Comparison of ENCODE assay signal across 15 cellular contexts in genomic region chr21:38813554-38813953, GRCh38. TPM values are rescaled to one million over a fixed set of nuclear protein-coding genes. Genes with fewer than 3 reads are reported as not detected.
DNase-seq lines count a peak whose midpoint lies in the region; ATAC-seq and TF ChIP-seq lines count a peak whose summit lies in the region.
"Had no signal": no experiment of that assay in that cellular context is flagged by ENCODE, and none has a peak within 500 bp of the region (broad histone marks: within the 10 kb centered on the region; RNA-seq: fewer than 3 reads in every experiment).

No MANE protein-coding gene starts in this region.

- in situ Hi-C loops in Panc1 (cut with HindIII; ENCODE audit: low pct_unique_long_range_greater_than_20kb, low sequenced_read_pairs), result no loop called here

- H3K4me3 ChIP-seq in HUES48 (ENCODE audit: low read depth, low read length), result no peak overlapping the region
- H3K4me3 ChIP-seq in Panc1 (ENCODE audit: low read depth in 2 of 2, low read length in 2 of 2), result no peak overlapping the region
- H3K4me3 ChIP-seq in heart right ventricle, result peak overlapping the region in 1 of 10 donors; percentile 5
- H3K4me3 ChIP-seq in psoas muscle, result peak overlapping the region; percentile 8
- H3K4me3 ChIP-seq: tibial nerve had no signal

- H3K9ac ChIP-seq in HUES48 (ENCODE audit: low read depth, low read length), result no peak overlapping the region

- H3K27me3 ChIP-seq in HUES48 (ENCODE audit: control insufficient read depth, insufficient read depth, low read length) (no peaks in the 10 kb centered on the region), Panc1 (ENCODE audit: control insufficient read depth, insufficient read depth, low read length) (no peaks in the 10 kb centered on the region), heart right ventricle (no peaks in the 10 kb centered on the region), psoas muscle (ENCODE audit: insufficient read depth in 3 of 3, low read length in 2 of 3) (no peaks in the 10 kb centered on the region)
- H3K27me3 ChIP-seq: tibial nerve had no signal

- TF ChIP-seq CTCF in Panc1 (IDR thresholded peaks at IDR 0.05) (no peak), heart right ventricle (IDR thresholded peaks at IDR 0.05) (no peak), psoas muscle (IDR thresholded peaks at IDR 0.05) (no peak)

- intact Hi-C loops in Panc1 (cut with micrococcal nuclease; ENCODE audit: unreplicated experiment), result no loop called here
- intact Hi-C loops in heart right ventricle (cut with DNase I), result no loop called here
- intact Hi-C loops in psoas muscle (cut with DNase I), result loop anchor here in 1 of 2 donors (5.0 kb wide), 1 partner anchor 39 kb away; no protein-coding TSS in a partner anchor

- H3K36me3 ChIP-seq in HUES48 (ENCODE audit: control insufficient read depth, insufficient read depth, low read length), result peaks cover 77% of the 10 kb centered on the region
- H3K36me3 ChIP-seq in Panc1 (ENCODE audit: control insufficient read depth, insufficient read depth, low read length), result peaks cover 37% of the 10 kb centered on the region
- H3K36me3 ChIP-seq in heart right ventricle, result peaks cover 3 to 97% (median 64%) of the 10 kb centered on the region in 9 donors
- H3K36me3 ChIP-seq in psoas muscle (ENCODE audit: insufficient read depth in 1 of 2, low read depth in 1 of 2), result peaks cover 25 to 98% of the 10 kb centered on the region in 2 donors

- H3K27ac ChIP-seq in HUES48 (ENCODE audit: low read depth, low read length) (peak overlapping the region; percentile 94), Panc1 (ENCODE audit: low read length) (peak overlapping the region; percentile 93), heart right ventricle (peak overlapping the region in 7 of 10 donors; percentile 3 to 65 (median 32)), psoas muscle (no peak overlapping the region)

- H3K9me3 ChIP-seq in HUES48 (ENCODE audit: control insufficient read depth, insufficient read depth, low read length) (no peaks in the 10 kb centered on the region; the same call in 1 of the 2 replicates), Panc1 (ENCODE audit: control insufficient read depth, insufficient read depth, low read depth, low read length) (no peaks in the 10 kb centered on the region), heart right ventricle (no peaks in the 10 kb centered on the region), psoas muscle (no peaks in the 10 kb centered on the region)
- H3K9me3 ChIP-seq: tibial nerve had no signal

- DNase-seq in Panc1 (ENCODE audit: low read depth, low spot score) (no peak), heart right ventricle (no peak), psoas muscle (no peak), NOMO-1 treated with dmso at 0.1 percent for 144 hours (lab: John Stamatoyannopoulos, UW; ENCODE audit: unreplicated experiment) (no peak), amniotic stem cell (lab: John Stamatoyannopoulos, UW) (no peak)
- DNase-seq: activated CD8-positive, alpha-beta memory T cell treated with anti-CD3 and anti-CD28 coated beads, Interleukin-2, amount 50 U/mL, for 4 hours; AML-193; DMS79; hypothalamus; MM.1S; NCI-H82 had no signal

- 38 to 48% methylated on average over 8 of the region's 8 CpGs for WGBS in heart right ventricle, 2 donors
- 76 to 79% (median 78%) methylated on average over 8 of the region's 8 CpGs for WGBS in psoas muscle, 3 donors

- ATAC-seq in Panc1 (no peak), heart right ventricle (peak in 5 of 8 donors; percentile 28 to 54 (median 39)), psoas muscle (no peak), GM18873 (IDR thresholded peaks at IDR 0.05; ENCODE audit: low FRiP score, unreplicated experiment) (no peak), HG02571 (IDR thresholded peaks at IDR 0.05; ENCODE audit: unreplicated experiment) (no peak)

- H3K4me1 ChIP-seq in HUES48 (ENCODE audit: control insufficient read depth, insufficient read depth, low read length) (peaks cover 57% of the 10 kb centered on the region), Panc1 (ENCODE audit: control insufficient read depth, insufficient read depth, low read length) (peaks cover 72% of the 10 kb centered on the region), heart right ventricle (peaks cover 0 to 84% (median 51%) of the 10 kb centered on the region in 9 donors), psoas muscle (peaks cover 37% of the 10 kb centered on the region)

- CTCF ChIA-PET in Panc1 (lab: Charles Lee), result no interaction called here

- POLR2A ChIA-PET in Panc1 (lab: Charles Lee), result no interaction called here

- BruUV-seq in Panc1 (replicated peaks; lab: Mats Ljungman, UMichigan), result no TSS peak

RNA-seq across cellular contexts. Expression of gene ETS2, which starts 7.8 kb away (rescaled TPM):
- 132 TPM for total RNA-seq in Panc1 (2021; ENCODE audit: unreplicated experiment)
- polyA plus RNA-seq in Panc1 (2012; ENCODE audit: insufficient read length), result 62.0 TPM
- 10 to 100 TPM; 27.5 to 81.5 (median 46.5) TPM for total RNA-seq in heart right ventricle
- polyA plus RNA-seq in heart right ventricle, result 10 to 100 TPM; 26.2 to 33.9 TPM
- total RNA-seq in psoas muscle, result 100 to 1,000 TPM in 1 of 4 donors, 10 to 100 TPM in 3; 37.0 to 494 (median 96.6) TPM
- 100 to 1,000 TPM in 1 of 3 donors, 10 to 100 TPM in 2; 43.4 to 115 (median 57.8) TPM for polyA plus RNA-seq in psoas muscle

Comparison
In these comparisons a context has a peak if more than half of its experiments do, and no peak if none do; other contexts are left out.
1. ATAC-seq: peak in heart right ventricle (5 of 8); none in Panc1 (single experiment), psoas muscle (0 of 4), GM18873 (single experiment) and HG02571 (single experiment).